Comparison of ENCODE assay signal across 8 cellular contexts in genomic region chr12:46370380-46370734, GRCh38. TPM values are rescaled to one million over a fixed set of nuclear protein-coding genes. Genes with fewer than 3 reads are reported as not detected.
A peak's percentile ranks its signal among the peaks of the same experiment; 100 is the strongest.
DNase-seq lines count a peak whose midpoint lies in the region; ATAC-seq and TF ChIP-seq lines count a peak whose summit lies in the region.

No MANE protein-coding gene starts in this region.

- TSS peak; percentile 47 for BruUV-seq in Calu3 (replicated peaks; lab: Mats Ljungman, UMichigan)

- TF ChIP-seq EP300 in ovary (IDR thresholded peaks at IDR 0.05) = no peak

- no peak for TF ChIP-seq POLR2A in ovary (IDR thresholded peaks at IDR 0.05)

- CTCF ChIA-PET in Calu3 (lab: Charles Lee) = interaction anchor here (0.6 kb wide), 1 partner anchor 61 kb away, joined by 4 read pairs; no protein-coding TSS in a partner anchor

- H3K4me3 Mint-ChIP-seq in Calu3 (ENCODE audit: low read depth, unreplicated experiment) = peak overlapping the region; percentile 88

- H3K4me1 Mint-ChIP-seq in Calu3 (ENCODE audit: low read depth, unreplicated experiment) = peaks cover 12% of the 10 kb centered on the region

- peaks cover 84% of the 10 kb centered on the region for H3K36me3 Mint-ChIP-seq in Calu3 (ENCODE audit: insufficient read depth, unreplicated experiment)

- H3K27ac ChIP-seq in ovary = no peak overlapping the region

- H3K4me1 ChIP-seq in ovary (ENCODE audit: insufficient read depth) = peaks cover 11% of the 10 kb centered on the region

- H3K27ac Mint-ChIP-seq in Calu3 (ENCODE audit: unreplicated experiment) = peak overlapping the region; percentile 87

- no peak for ATAC-seq in GM21515 (IDR thresholded peaks at IDR 0.05; ENCODE audit: unreplicated experiment)

- no peaks in the 10 kb centered on the region for H3K9me3 ChIP-seq in ovary

- intact Hi-C loops in Calu3 (cut with micrococcal nuclease; ENCODE audit: unreplicated experiment) (loop anchor here (5.0 kb wide), 1 partner anchor 122 kb away; no protein-coding TSS in a partner anchor), ovary (cut with DNase I) (loop anchor here in 3 of 4 donors (5.0 to 10.0 kb wide), 6 partner anchors 103 to 386 kb away; partner anchors contain the start of gene SLC38A1 (in 1 of the 3))

- no peaks in the 10 kb centered on the region for H3K9me3 Mint-ChIP-seq in Calu3 (ENCODE audit: low read depth, unreplicated experiment)

- H3K36me3 ChIP-seq in ovary = peaks cover 2% of the 10 kb centered on the region

- DNase-seq in Calu3 (no peak), epithelial cell of esophagus (ENCODE audit: low read depth) (no peak), ovary (no peak), MV-4-11 (lab: John Stamatoyannopoulos, UW) (no peak), Kasumi-1 (lab: John Stamatoyannopoulos, UW) (no peak), SHP77 (lab: John Stamatoyannopoulos, UW) (no peak)

- no peaks in the 10 kb centered on the region for H3K27me3 ChIP-seq in ovary

- WGBS in ovary, 3 donors = 1 to 3% (median 3%) methylated on average over 2 of the region's 2 CpGs

- TF ChIP-seq CTCF in Calu3 (IDR thresholded peaks at IDR 0.05; ENCODE audit: unreplicated experiment) (no peak), epithelial cell of esophagus (IDR thresholded peaks at IDR 0.05; ENCODE audit: insufficient read depth, low read depth, low read length, missing control alignments) (no peak), ovary (IDR thresholded peaks at IDR 0.05) (no peak)

- H3K4me3 ChIP-seq in epithelial cell of esophagus (ENCODE audit: low read length) = peak overlapping the region; percentile 61
- H3K4me3 ChIP-seq in ovary = peak overlapping the region; percentile 99

- no peaks in the 10 kb centered on the region for H3K27me3 Mint-ChIP-seq in Calu3 (ENCODE audit: unreplicated experiment)

TF ChIP-seq in PFSK-1, 5 proteins besides CTCF, POLR2A, EP300 and RAD21:
- TF ChIP-seq SIN3A (IDR thresholded peaks at IDR 0.05; ENCODE audit: borderline replicate concordance, insufficient read depth, low read length) (no peak), POLR2AphosphoS5 (IDR thresholded peaks at IDR 0.05; ENCODE audit: low read depth, low read length) (peak; percentile 22; the same call in 1 of the 2 replicates), TAF1 (IDR thresholded peaks at IDR 0.05; ENCODE audit: borderline replicate concordance, insufficient read depth, low read length) (no peak), FOXP2 (optimal IDR thresholded peaks at IDR 0.05; ENCODE audit: borderline replicate concordance, extremely low read depth, extremely low read length, insufficient read depth) (no peak)

RNA-seq across cellular contexts. Expression of gene SLC38A2, which starts 2.2 kb away (rescaled TPM):
- total RNA-seq in Calu3 (2022) (142 and 170 TPM in 2 replicates), ovary (100 to 1,000 TPM; 124 to 390 (median 248) TPM)
- polyA plus RNA-seq in PFSK-1 (2012; ENCODE audit: insufficient read length, low read depth) = 101 TPM
- 100 to 1,000 TPM; 136 to 156 TPM for polyA plus RNA-seq in ovary
